In the genomic region with DNA sequence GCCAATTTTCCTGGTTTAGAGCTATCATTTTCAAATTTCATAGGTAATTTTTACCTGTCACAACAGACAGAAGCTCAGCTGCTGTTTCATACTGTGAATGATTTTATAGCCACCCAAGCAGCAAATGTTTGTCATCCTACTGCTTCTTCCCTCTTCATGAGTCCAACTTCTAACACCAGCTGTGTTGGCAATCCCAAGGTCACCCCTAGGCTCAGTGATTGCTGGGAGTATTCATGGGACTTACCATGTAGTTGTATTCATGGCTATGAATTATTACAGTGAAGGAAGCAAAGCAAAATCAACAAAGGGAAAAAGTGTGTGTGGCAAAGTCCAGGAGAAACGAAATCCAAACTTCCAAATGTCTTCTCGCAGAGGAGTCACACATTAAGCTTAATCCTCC, we compare ENCODE assay signal across 16 cellular contexts. TPM values are rescaled to one million over a fixed set of nuclear protein-coding genes. Genes with fewer than 3 reads are reported as not detected.
DNase-seq lines count a peak whose midpoint lies in the region; ATAC-seq and TF ChIP-seq lines count a peak whose summit lies in the region.
"Had no signal": no experiment of that assay in that cellular context is flagged by ENCODE, and none has a peak within 500 bp of the region (broad histone marks: within the 10 kb centered on the region; RNA-seq: fewer than 3 reads in every experiment).

No MANE protein-coding gene starts in this region.

- H3K9me3 ChIP-seq in AG04450 (ENCODE audit: control insufficient read depth, insufficient read depth, low read length), result no peaks in the 10 kb centered on the region
- no peaks in the 10 kb centered on the region for H3K9me3 ChIP-seq in upper lobe of left lung
- H3K9me3 ChIP-seq: BLaER1 treated with 17β-estradiol and CSF1 and Interleukin-3, amounts not matched to agents 10 nM and 100 nM had no signal

- H3K27me3 ChIP-seq in AG04450 (ENCODE audit: control insufficient read depth, insufficient read depth, low read length) (no peaks in the 10 kb centered on the region), upper lobe of left lung (no peaks in the 10 kb centered on the region)
- H3K27me3 ChIP-seq: BLaER1 treated with 17β-estradiol and CSF1 and Interleukin-3, amounts not matched to agents 10 nM and 100 nM had no signal

- POLR2A ChIA-PET in AG04450 (lab: Yijun Ruan, JAX), result interaction anchor here (0.6 to 1.9 kb wide), 4 partner anchors 10 to 249 kb away, joined by 3 to 10 read pairs (median 4); partner anchors contain the start of gene CUL5

- CTCF ChIA-PET in AG04450 (lab: Charles Lee), result interaction anchor here (1.0 to 2.1 kb wide), 3 partner anchors 12 to 28 kb away, joined by 5 to 18 read pairs (median 7); partner anchors contain the start of gene CUL5

- intact Hi-C loops in left colon (cut with DNase I, micrococcal nuclease), result no loop called here

- no peak overlapping the region for H3K4me3 ChIP-seq in AG04450 (ENCODE audit: low read depth, low read length)
- no peak overlapping the region for H3K4me3 ChIP-seq in upper lobe of left lung
- H3K4me3 ChIP-seq: BLaER1 treated with 17β-estradiol and CSF1 and Interleukin-3, amounts not matched to agents 10 nM and 100 nM had no signal

- no peak for TF ChIP-seq EP300 in upper lobe of left lung (IDR thresholded peaks at IDR 0.05)

- WGBS in upper lobe of left lung, 2 donors, result 66 to 68% methylated on average over 2 of the region's 2 CpGs

- H3K4me1 ChIP-seq in upper lobe of left lung, result peaks cover 0 to 21% (median 7%) of the 10 kb centered on the region in 4 donors
- H3K4me1 ChIP-seq: BLaER1 treated with 17β-estradiol and CSF1 and Interleukin-3, amounts not matched to agents 10 nM and 100 nM had no signal

- TF ChIP-seq CTCF in AG04450 (IDR thresholded peaks at IDR 0.05; ENCODE audit: low read depth, low read length) (no peak), upper lobe of left lung (IDR thresholded peaks at IDR 0.05) (no peak)

- ATAC-seq in left colon, result peak; percentile 94
- ATAC-seq in HG02678 (IDR thresholded peaks at IDR 0.05; ENCODE audit: unreplicated experiment), result no peak
- ATAC-seq in upper lobe of left lung (ENCODE audit: low FRiP score in 2 of 2), result no peak

- DNase-seq in AG04450 (ENCODE audit: low read depth, low spot score) (no peak), NCI-H69 (lab: John Stamatoyannopoulos, UW) (peak; percentile 18), left colon (no peak), myocyte (ENCODE audit: low read depth) (peak; percentile 11), NAMALWA (ENCODE audit: low spot score) (no peak), inferior parietal cortex (ENCODE audit: extremely low spot score) (no peak), upper lobe of left lung (no peak)
- DNase-seq: CD8-positive, alpha-beta memory T cell; KBM-7; NCI-H1694 treated with DMSO at 0.1 percent for 48 hours; NCI-H2227 treated with DMSO at 0.1 percent for 48 hours; NCI-H510A treated with DMSO at 0.1 percent for 48 hours; SIG-M5 had no signal

- H3K27ac ChIP-seq in AG04450 (ENCODE audit: low read depth, low read length) (peak overlapping the region; percentile 42), upper lobe of left lung (peak overlapping the region in 1 of 4 donors; percentile 45)
- H3K27ac ChIP-seq: BLaER1 treated with 17β-estradiol and CSF1 and Interleukin-3, amounts not matched to agents 10 nM and 100 nM; RWPE1 had no signal

- peaks cover 0 to 33% (median 4%) of the 10 kb centered on the region in 4 donors for H3K36me3 ChIP-seq in upper lobe of left lung

- no peak for TF ChIP-seq POLR2A in upper lobe of left lung (IDR thresholded peaks at IDR 0.05)

RNA-seq across cellular contexts. Expression of gene CUL5, which starts 28.5 kb away (rescaled TPM):
- polyA plus RNA-seq in AG04450 (2011; rRNA removed), result 17.1 and 26.0 TPM in 2 replicates
- 38.0 and 40.9 TPM in 2 replicates for polyA minus RNA-seq in AG04450 (2011; rRNA and poly(A)+ RNA removed)
- total RNA-seq in left colon, result 10 to 100 TPM; 33.4 to 38.2 TPM
- total RNA-seq in myocyte, result 61.9 and 70.6 TPM in 2 replicates
- 10.9 TPM for polyA plus RNA-seq in myocyte (2012)
- 10 to 100 TPM; 12.5 to 35.5 (median 24.1) TPM for total RNA-seq in upper lobe of left lung

Comparison
In these comparisons a context has a peak if more than half of its experiments do, and no peak if none do; other contexts are left out.
1. DNase-seq: peak in NCI-H69 (single experiment) and myocyte (single experiment); none in AG04450 (single experiment), left colon (0 of 2), NAMALWA (single experiment), inferior parietal cortex (single experiment) and upper lobe of left lung (0 of 2).